In the genomic region with DNA sequence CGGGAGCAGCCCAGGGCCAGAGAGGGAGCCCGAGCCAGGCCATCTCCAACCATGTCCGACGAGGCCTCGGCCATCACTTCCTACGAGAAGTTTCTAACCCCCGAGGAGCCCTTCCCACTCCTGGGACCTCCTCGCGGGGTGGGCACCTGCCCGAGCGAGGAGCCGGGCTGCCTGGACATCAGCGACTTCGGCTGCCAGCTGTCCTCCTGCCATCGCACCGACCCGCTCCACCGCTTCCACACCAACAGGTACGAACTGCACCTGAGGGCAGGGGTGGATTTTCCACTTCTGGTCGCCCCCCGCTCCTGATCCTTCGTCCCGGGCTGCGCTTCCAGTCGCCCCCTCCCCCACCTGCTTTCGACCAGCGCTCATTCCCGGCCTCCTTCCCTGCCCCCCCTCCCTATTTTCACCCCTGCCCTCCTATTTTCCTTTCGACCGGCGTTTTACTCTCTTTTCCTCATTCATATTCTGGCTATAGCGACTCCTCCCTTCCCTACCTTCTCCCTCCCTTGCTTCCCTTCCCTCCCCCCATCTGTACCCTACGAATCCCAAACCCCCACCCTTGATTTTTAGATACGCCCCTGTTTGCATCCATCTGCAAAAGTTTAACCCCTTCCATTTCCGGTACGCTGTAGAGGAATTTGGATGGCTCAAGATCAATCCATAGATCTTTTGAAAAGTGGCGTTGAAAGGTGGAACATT, we compare ENCODE assay signal across 1 cellular context.
TF ChIP-seq lines count a peak whose summit lies in the region.

No MANE protein-coding gene starts in this region.

TF ChIP-seq in SK-N-SH, 30 proteins besides CTCF, POLR2A, EP300 and RAD21 (continued from another document):
- TF ChIP-seq POLR2AphosphoS5 (IDR thresholded peaks at IDR 0.05; ENCODE audit: low read depth, low read length) (no peak), JUND (IDR thresholded peaks at IDR 0.05) (no peak), TCF12 (IDR thresholded peaks at IDR 0.05) (no peak), GATA2 (CRISPR knock-in tag; IDR thresholded peaks at IDR 0.05) (no peak), NFIC (IDR thresholded peaks at IDR 0.05; ENCODE audit: borderline replicate concordance) (no peak), RXRA (IDR thresholded peaks at IDR 0.05; ENCODE audit: borderline replicate concordance, low read depth) (no peak), FOXJ3 (CRISPR knock-in tag; IDR thresholded peaks at IDR 0.05) (no peak)
- TF ChIP-seq, protein P1, sequence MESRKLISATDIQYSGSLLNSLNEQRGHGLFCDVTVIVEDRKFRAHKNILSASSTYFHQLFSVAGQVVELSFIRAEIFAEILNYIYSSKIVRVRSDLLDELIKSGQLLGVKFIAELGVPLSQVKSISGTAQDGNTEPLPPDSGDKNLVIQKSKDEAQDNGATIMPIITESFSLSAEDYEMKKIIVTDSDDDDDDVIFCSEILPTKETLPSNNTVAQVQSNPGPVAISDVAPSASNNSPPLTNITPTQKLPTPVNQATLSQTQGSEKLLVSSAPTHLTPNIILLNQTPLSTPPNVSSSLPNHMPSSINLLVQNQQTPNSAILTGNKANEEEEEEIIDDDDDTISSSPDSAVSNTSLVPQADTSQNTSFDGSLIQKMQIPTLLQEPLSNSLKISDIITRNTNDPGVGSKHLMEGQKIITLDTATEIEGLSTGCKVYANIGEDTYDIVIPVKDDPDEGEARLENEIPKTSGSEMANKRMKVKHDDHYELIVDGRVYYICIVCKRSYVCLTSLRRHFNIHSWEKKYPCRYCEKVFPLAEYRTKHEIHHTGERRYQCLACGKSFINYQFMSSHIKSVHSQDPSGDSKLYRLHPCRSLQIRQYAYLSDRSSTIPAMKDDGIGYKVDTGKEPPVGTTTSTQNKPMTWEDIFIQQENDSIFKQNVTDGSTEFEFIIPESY (IDR thresholded peaks at IDR 0.05; ENCODE audit: borderline replicate concordance, low read depth), result no peak
